15 cellular contexts compared by ENCODE assay signal in the genomic region with DNA sequence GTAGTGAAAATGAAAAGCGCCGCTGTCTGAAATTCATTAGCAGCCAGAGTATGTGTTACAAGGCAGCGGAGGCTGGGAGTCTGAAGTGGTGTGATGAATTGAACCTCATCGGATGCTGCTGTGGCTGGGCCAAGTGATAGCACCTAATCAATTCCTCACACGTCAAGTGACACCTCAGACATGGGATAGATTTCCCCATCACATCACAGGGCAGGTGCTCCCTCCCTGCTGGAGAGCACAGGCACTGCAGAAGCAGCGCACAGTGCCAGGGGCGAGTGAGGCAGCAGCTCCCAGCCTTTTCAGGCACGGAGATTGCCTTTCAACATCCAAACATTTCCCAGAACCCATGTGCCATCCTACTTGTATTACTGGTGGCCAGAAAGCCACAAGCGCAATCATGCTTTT. TPM values are rescaled to one million over a fixed set of nuclear protein-coding genes. Genes with fewer than 3 reads are reported as not detected.
DNase-seq lines count a peak whose midpoint lies in the region; ATAC-seq and TF ChIP-seq lines count a peak whose summit lies in the region.
"Had no signal": no experiment of that assay in that cellular context is flagged by ENCODE, and none has a peak within 500 bp of the region (broad histone marks: within the 10 kb centered on the region; RNA-seq: fewer than 3 reads in every experiment).

No MANE protein-coding gene starts in this region.

- no peaks in the 10 kb centered on the region for H4K20me1 ChIP-seq in MM.1S (ENCODE audit: insufficient read depth, low read length)

- no peaks in the 10 kb centered on the region for H3K9me2 ChIP-seq in MM.1S (replicated peaks; ENCODE audit: insufficient read depth, low read length)

- H3K27ac ChIP-seq in heart right ventricle (peak overlapping the region in 2 of 10 donors; percentile 2 to 45), thoracic aorta (no peak overlapping the region), coronary artery (no peak overlapping the region), MM.1S (ENCODE audit: low read length) (no peak overlapping the region)
- H3K27ac ChIP-seq: body of pancreas, lower lobe of right lung, upper lobe of left lung had no signal

- peaks cover 12% of the 10 kb centered on the region for H3K4me1 Mint-ChIP-seq in T-helper 17 cell

- intact Hi-C loops in heart right ventricle (cut with DNase I) = no loop called here

- H3K27ac Mint-ChIP-seq in T-helper 17 cell = peak overlapping the region; percentile 39

- no peak overlapping the region for H3K9ac ChIP-seq in MM.1S (ENCODE audit: low read length)

- H3K27me3 ChIP-seq in heart right ventricle (no peaks in the 10 kb centered on the region), thoracic aorta (replicated peaks; ENCODE audit: insufficient read depth) (no peaks in the 10 kb centered on the region), MM.1S (replicated peaks; ENCODE audit: insufficient read depth, low read length) (no peaks in the 10 kb centered on the region)
- H3K27me3 ChIP-seq: body of pancreas, upper lobe of left lung had no signal

- TF ChIP-seq CTCF in heart right ventricle (IDR thresholded peaks at IDR 0.05) (peak in 7 of 9 donors; percentile 23 to 54 (median 41)), thoracic aorta (IDR thresholded peaks at IDR 0.05) (peak; percentile 8), coronary artery (IDR thresholded peaks at IDR 0.05) (no peak), MM.1S (IDR thresholded peaks at IDR 0.05; ENCODE audit: low read length) (no peak)

- ATAC-seq in T-helper 17 cell = no peak
- ATAC-seq in heart right ventricle = peak in 7 of 8 donors; percentile 39 to 83 (median 71)
- no peak for ATAC-seq in thoracic aorta (ENCODE audit: insufficient number of reproducible peaks, low FRiP score, low read depth)
- ATAC-seq: body of pancreas, lower lobe of right lung had no signal

- H3K4me3 ChIP-seq in heart right ventricle = no peak overlapping the region
- H3K4me3 ChIP-seq in thoracic aorta = no peak overlapping the region
- H3K4me3 ChIP-seq in coronary artery = no peak overlapping the region
- no peak overlapping the region for H3K4me3 ChIP-seq in MM.1S (ENCODE audit: low read length)
- H3K4me3 ChIP-seq: body of pancreas, lower lobe of right lung, upper lobe of left lung had no signal

- WGBS in heart right ventricle, 2 donors = 48 to 55% methylated on average over 9 of the region's 9 CpGs

- no peaks in the 10 kb centered on the region for H3K79me2 ChIP-seq in MM.1S (ENCODE audit: low read length)

- H3K9me3 ChIP-seq in T-helper 17 cell (ENCODE audit: control insufficient read depth, low read length, poor library complexity, severe bottlenecking) (no peaks in the 10 kb centered on the region), heart right ventricle (no peaks in the 10 kb centered on the region), thoracic aorta (no peaks in the 10 kb centered on the region), MM.1S (replicated peaks; ENCODE audit: insufficient read depth, low read length) (no peaks in the 10 kb centered on the region)
- H3K9me3 ChIP-seq: body of pancreas, lower lobe of right lung, upper lobe of left lung had no signal

- no peaks in the 10 kb centered on the region for H3F3A ChIP-seq in MM.1S (ENCODE audit: insufficient read depth, low read length)

- no peak overlapping the region for H3K4me2 ChIP-seq in MM.1S (ENCODE audit: low read depth, low read length)

- H3K4me3 Mint-ChIP-seq in T-helper 17 cell = no peak overlapping the region

- peaks cover 0 to 22% (median 0%) of the 10 kb centered on the region in 9 donors for H3K36me3 ChIP-seq in heart right ventricle
- no peaks in the 10 kb centered on the region for H3K36me3 ChIP-seq in thoracic aorta
- no peaks in the 10 kb centered on the region for H3K36me3 ChIP-seq in MM.1S (replicated peaks; ENCODE audit: insufficient read depth, low read length)

- H3K36me3 Mint-ChIP-seq in T-helper 17 cell (ENCODE audit: low read depth) = peaks cover 9% of the 10 kb centered on the region

- no peaks in the 10 kb centered on the region for H3K27me3 Mint-ChIP-seq in T-helper 17 cell

- peaks cover 0 to 31% (median 8%) of the 10 kb centered on the region in 9 donors for H3K4me1 ChIP-seq in heart right ventricle
- no peaks in the 10 kb centered on the region for H3K4me1 ChIP-seq in thoracic aorta (ENCODE audit: control insufficient read depth in 1 of 2, low read depth in 2 of 2)
- H3K4me1 ChIP-seq in MM.1S (ENCODE audit: low read length) = no peaks in the 10 kb centered on the region
- H3K4me1 ChIP-seq: body of pancreas, lower lobe of right lung, upper lobe of left lung had no signal

- DNase-seq in NCI-H748 (lab: John Stamatoyannopoulos, UW; ENCODE audit: unreplicated experiment) (peak; percentile 36), NCI-H748 treated with DMSO at 0.1 percent for 48 hours (lab: John Stamatoyannopoulos, UW) (no peak), T-helper 17 cell (no peak), heart right ventricle (no peak), thoracic aorta (ENCODE audit: low spot score) (no peak), coronary artery (ENCODE audit: low spot score) (no peak), HK-2 (ENCODE audit: unreplicated experiment) (no peak), MM.1S (no peak)
- DNase-seq: activated T-cell treated with anti-CD3 and anti-CD28 coated beads for 4 hours, body of pancreas, foreskin melanocyte, GF-D8, lower lobe of right lung, T1000, upper lobe of left lung had no signal

- H2AFZ ChIP-seq in MM.1S (ENCODE audit: low read length) = no peak overlapping the region

RNA-seq across cellular contexts. Expression of a gene that starts 32.2 kb away (rescaled TPM):
- total RNA-seq in T-helper 17 cell (not detected), heart right ventricle (1 to 10 TPM; 1.1 to 2.6 (median 2.0) TPM), thoracic aorta (1 to 10 TPM in 1 of 2 donors, under 1 TPM in 1; 0.27 to 2.3 TPM)
- 1 to 10 TPM in 1 of 2 donors, under 1 TPM in 1; 0.55 to 3.0 TPM for polyA plus RNA-seq in heart right ventricle

RNA-seq across cellular contexts. Expression of a gene that starts 32.7 kb away (rescaled TPM):
- total RNA-seq in T-helper 17 cell (10 to 100 TPM; 42.2 to 44.2 TPM), heart right ventricle (100 to 1,000 TPM; 174 to 331 (median 290) TPM), thoracic aorta (100 to 1,000 TPM in 1 of 2 donors, 10 to 100 TPM in 1; 63.4 to 185 TPM)
- 100 to 1,000 TPM in 1 of 2 donors, 10 to 100 TPM in 1; 46.4 to 114 TPM for polyA plus RNA-seq in heart right ventricle

RNA-seq across cellular contexts. Expression of a gene that starts 34.1 kb away (rescaled TPM):
- total RNA-seq in T-helper 17 cell = 10 to 100 TPM; 24.3 to 26.7 TPM
- total RNA-seq in heart right ventricle = 10 to 100 TPM; 32.6 to 43.5 (median 37.4) TPM
- polyA plus RNA-seq in heart right ventricle = 10 to 100 TPM; 21.5 to 55.8 TPM
- total RNA-seq in thoracic aorta = 10 to 100 TPM; 11.8 to 19.0 TPM

RNA-seq across cellular contexts. Expression of a gene that starts 34.3 kb away (rescaled TPM):
- total RNA-seq in T-helper 17 cell = 1 to 10 TPM; 6.7 to 7.8 TPM
- total RNA-seq in heart right ventricle = 10 to 100 TPM; 14.6 to 23.7 (median 17.3) TPM
- 1 to 10 TPM; 7.0 to 9.5 TPM for polyA plus RNA-seq in heart right ventricle
- 10 to 100 TPM; 13.5 to 16.4 TPM for total RNA-seq in thoracic aorta

Comparison
In these comparisons a context has a peak if more than half of its experiments do, and no peak if none do; other contexts are left out.
1. ATAC-seq: peak in heart right ventricle (7 of 8); none in T-helper 17 cell (single experiment) and thoracic aorta (single experiment).
2. CTCF ChIP-seq: peak in heart right ventricle (7 of 9) and thoracic aorta (single experiment); none in coronary artery (single experiment) and MM.1S (single experiment).